1 cellular context compared by ENCODE assay signal in the genomic region with DNA sequence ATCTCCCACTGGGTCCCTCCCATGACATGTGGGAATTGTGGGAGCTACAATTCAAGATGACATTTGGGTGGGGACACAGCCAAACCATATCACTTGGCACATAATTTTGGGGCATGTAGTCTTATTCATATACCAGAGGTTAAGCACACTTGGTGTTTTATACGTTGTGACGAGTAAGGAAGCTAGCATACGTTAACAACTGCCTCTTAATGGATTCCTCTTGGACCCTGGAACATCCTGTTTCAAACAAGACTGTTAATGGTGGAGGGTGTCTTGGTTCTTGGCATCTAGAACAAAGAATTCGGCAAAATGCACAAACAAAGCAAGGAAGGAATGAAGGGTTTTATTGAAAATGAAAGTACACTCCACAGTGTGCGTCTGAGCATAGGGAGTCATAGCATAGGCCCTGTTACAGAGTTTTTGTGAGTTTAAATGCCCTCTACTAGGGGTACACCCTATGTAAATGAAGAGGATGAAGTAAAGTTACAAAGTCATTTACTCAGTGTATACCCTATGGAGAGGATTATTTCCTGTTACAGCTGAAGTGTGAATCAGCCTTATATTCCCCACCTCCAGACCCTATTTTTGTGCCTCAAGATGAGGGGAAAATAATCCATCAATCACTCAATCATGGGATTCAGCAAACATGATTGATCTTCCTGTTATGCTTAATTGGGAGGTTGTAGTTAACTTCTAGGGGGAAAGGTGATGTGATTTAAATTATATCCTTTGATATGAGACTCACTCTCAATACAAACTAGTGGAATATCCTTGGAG.
TF ChIP-seq lines count a peak whose summit lies in the region.

No MANE protein-coding gene starts in this region.

TF ChIP-seq in IMR-90, 13 proteins besides CTCF, POLR2A, EP300 and RAD21 (continued from another document):
- TF ChIP-seq RFX5 (IDR thresholded peaks at IDR 0.05; ENCODE audit: low read depth, low read length) (no peak), CEBPB (IDR thresholded peaks at IDR 0.05; ENCODE audit: low read depth, low read length) (no peak), MAFK (IDR thresholded peaks at IDR 0.05; ENCODE audit: low read depth, low read length) (no peak), MAZ (IDR thresholded peaks at IDR 0.05; ENCODE audit: borderline replicate concordance, low read depth, low read length) (no peak), FOS (IDR thresholded peaks at IDR 0.05; ENCODE audit: low read depth, low read length) (no peak)
- TF ChIP-seq, protein P1, sequence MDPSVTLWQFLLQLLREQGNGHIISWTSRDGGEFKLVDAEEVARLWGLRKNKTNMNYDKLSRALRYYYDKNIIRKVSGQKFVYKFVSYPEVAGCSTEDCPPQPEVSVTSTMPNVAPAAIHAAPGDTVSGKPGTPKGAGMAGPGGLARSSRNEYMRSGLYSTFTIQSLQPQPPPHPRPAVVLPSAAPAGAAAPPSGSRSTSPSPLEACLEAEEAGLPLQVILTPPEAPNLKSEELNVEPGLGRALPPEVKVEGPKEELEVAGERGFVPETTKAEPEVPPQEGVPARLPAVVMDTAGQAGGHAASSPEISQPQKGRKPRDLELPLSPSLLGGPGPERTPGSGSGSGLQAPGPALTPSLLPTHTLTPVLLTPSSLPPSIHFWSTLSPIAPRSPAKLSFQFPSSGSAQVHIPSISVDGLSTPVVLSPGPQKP (IDR thresholded peaks at IDR 0.05; ENCODE audit: borderline replicate concordance, low read depth, low read length): no peak
- TF ChIP-seq, protein P2, sequence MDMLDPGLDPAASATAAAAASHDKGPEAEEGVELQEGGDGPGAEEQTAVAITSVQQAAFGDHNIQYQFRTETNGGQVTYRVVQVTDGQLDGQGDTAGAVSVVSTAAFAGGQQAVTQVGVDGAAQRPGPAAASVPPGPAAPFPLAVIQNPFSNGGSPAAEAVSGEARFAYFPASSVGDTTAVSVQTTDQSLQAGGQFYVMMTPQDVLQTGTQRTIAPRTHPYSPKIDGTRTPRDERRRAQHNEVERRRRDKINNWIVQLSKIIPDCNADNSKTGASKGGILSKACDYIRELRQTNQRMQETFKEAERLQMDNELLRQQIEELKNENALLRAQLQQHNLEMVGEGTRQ (IDR thresholded peaks at IDR 0.05; ENCODE audit: low read depth, low read length): no peak
